In genomic region chr5:170126061-170126460, GRCh38 we compare ENCODE assay signal across 32 cellular contexts. TPM values are rescaled to one million over a fixed set of nuclear protein-coding genes. Genes with fewer than 3 reads are reported as not detected.
"Had no signal": no experiment of that assay in that cellular context is flagged by ENCODE, and none has a peak within 500 bp of the region (broad histone marks: within the 10 kb centered on the region; RNA-seq: fewer than 3 reads in every experiment).

No MANE protein-coding gene starts in this region.

- H3K4me3 ChIP-seq: stomach, suprapubic skin, testis, thoracic aorta, thyroid gland, tibial artery, tibial nerve, transverse colon, upper lobe of left lung, upper lobe of right lung, uterus, vagina had no signal

- DNase-seq: stimulated activated CD4-positive, alpha-beta T cell treated with anti-CD3 and anti-CD28 coated beads, Interleukin-2, amount 100 ng/mL, for 48 hours; stimulated activated CD4-positive, alpha-beta T cell treated with anti-CD3 and anti-CD28 coated beads, Interleukin-4, amount 100 ng/mL, for 1 hour; stimulated activated CD4-positive, alpha-beta T cell treated with anti-CD3 and anti-CD28 coated beads, Interleukin-4, amount 100 ng/mL, for 24 hours; stimulated activated CD4-positive, alpha-beta T cell treated with anti-CD3 and anti-CD28 coated beads, Interleukin-4, amount 100 ng/mL, for 4 hours; stimulated activated CD8-positive, alpha-beta memory T cell treated with anti-CD3 and anti-CD28 coated beads, Interleukin-4, amount 100 ng/mL, for 48 hours; stimulated activated naive B cell treated with anti-CD40 and anti-IgM and Interleukin-4, amounts not matched to agents 10 μg/mL and 1 μg/mL and 100 μg/mL, for 72 hours; stimulated activated naive CD4-positive, alpha-beta T cell; stimulated activated naive CD4-positive, alpha-beta T cell treated with Interleukin-2 at 50 U/mL for 16 hours; stimulated activated naive CD8-positive, alpha-beta T cell treated with anti-CD3 and anti-CD28 coated beads, Interleukin-15, amount 100 ng/mL, for 72 hours; stimulated activated naive CD8-positive, alpha-beta T cell treated with anti-CD3 and anti-CD28 coated beads, Interleukin-15, Interleukin-2, amounts not matched to agents 100 U/mL and 50 U/mL, for 24 hours; stomach; substantia nigra; testis; thyroid gland; tibial artery; transverse colon; trophoblast cell; upper lobe of left lung; upper lobe of right lung; uterus had no signal

- H3K9me3 ChIP-seq: testis, thyroid gland, uterus had no signal

- H3K27me3 ChIP-seq: stomach, suprapubic skin, testis, thyroid gland, tibial artery, tibial nerve, transverse colon, upper lobe of left lung, upper lobe of right lung, uterus, vagina had no signal

- H3K9me3 Mint-ChIP-seq: stimulated activated effector memory CD8-positive, alpha-beta T cell treated with anti-CD3 and anti-CD28 coated beads, Interleukin-12 subunit alpha, Interleukin-12 subunit beta, amount 100 ng/mL, for 72 hours; type B pancreatic cell had no signal

- H3K4me1 Mint-ChIP-seq: stimulated activated effector memory CD8-positive, alpha-beta T cell treated with anti-CD3 and anti-CD28 coated beads, Interleukin-12 subunit alpha, Interleukin-12 subunit beta, amount 100 ng/mL, for 72 hours; stimulated activated memory B cell treated with anti-CD40 and anti-IgM and Interleukin-4, amounts not matched to agents 10 μg/mL and 1 μg/mL and 100 μg/mL, for 72 hours; stimulated activated naive B cell treated with anti-CD40 and anti-IgM and Interleukin-4, amounts not matched to agents 10 μg/mL and 1 μg/mL and 100 μg/mL, for 72 hours; stimulated activated naive CD8-positive, alpha-beta T cell treated with anti-CD3 and anti-CD28 coated beads, Interleukin-15, amount 100 ng/mL, for 72 hours had no signal

- H3K36me3 ChIP-seq: stomach, suprapubic skin, thoracic aorta, thyroid gland, tibial artery, tibial nerve, transverse colon, upper lobe of left lung, upper lobe of right lung, uterus, vagina had no signal

- ATAC-seq: stimulated activated effector memory CD8-positive, alpha-beta T cell treated with anti-CD3 and anti-CD28 coated beads, Interleukin-12 subunit alpha, Interleukin-12 subunit beta, amount 100 ng/mL, for 72 hours; stimulated activated memory B cell treated with anti-CD40 and anti-IgM and Interleukin-4, amounts not matched to agents 10 μg/mL and 1 μg/mL and 100 μg/mL, for 72 hours; stimulated activated naive B cell treated with anti-CD40 and anti-IgM and Interleukin-4, amounts not matched to agents 10 μg/mL and 1 μg/mL and 100 μg/mL, for 72 hours; stimulated activated naive CD8-positive, alpha-beta T cell treated with anti-CD3 and anti-CD28 coated beads, Interleukin-15, amount 100 ng/mL, for 72 hours; stimulated activated naive CD8-positive, alpha-beta T cell treated with anti-CD3 and anti-CD28 coated beads, Interleukin-15, Interleukin-2, amounts not matched to agents 100 U/mL and 50 U/mL, for 24 hours; upper lobe of right lung had no signal

- H3K4me3 Mint-ChIP-seq: stimulated activated effector memory CD8-positive, alpha-beta T cell treated with anti-CD3 and anti-CD28 coated beads, Interleukin-12 subunit alpha, Interleukin-12 subunit beta, amount 100 ng/mL, for 72 hours; stimulated activated memory B cell treated with anti-CD40 and anti-IgM and Interleukin-4, amounts not matched to agents 10 μg/mL and 1 μg/mL and 100 μg/mL, for 72 hours; stimulated activated naive B cell treated with anti-CD40 and anti-IgM and Interleukin-4, amounts not matched to agents 10 μg/mL and 1 μg/mL and 100 μg/mL, for 72 hours; stimulated activated naive CD8-positive, alpha-beta T cell treated with anti-CD3 and anti-CD28 coated beads, Interleukin-15, amount 100 ng/mL, for 72 hours; stimulated activated naive CD8-positive, alpha-beta T cell treated with anti-CD3 and anti-CD28 coated beads, Interleukin-15, Interleukin-2, amounts not matched to agents 100 ng/mL and 50 ng/mL, for 24 hours; type B pancreatic cell had no signal

- H3K27ac Mint-ChIP-seq: stimulated activated effector memory CD8-positive, alpha-beta T cell treated with anti-CD3 and anti-CD28 coated beads, Interleukin-12 subunit alpha, Interleukin-12 subunit beta, amount 100 ng/mL, for 72 hours; stimulated activated memory B cell treated with anti-CD40 and anti-IgM and Interleukin-4, amounts not matched to agents 10 μg/mL and 1 μg/mL and 100 μg/mL, for 72 hours; stimulated activated naive B cell treated with anti-CD40 and anti-IgM and Interleukin-4, amounts not matched to agents 10 μg/mL and 1 μg/mL and 100 μg/mL, for 72 hours; stimulated activated naive CD8-positive, alpha-beta T cell treated with anti-CD3 and anti-CD28 coated beads, Interleukin-15, amount 100 ng/mL, for 72 hours; stimulated activated naive CD8-positive, alpha-beta T cell treated with anti-CD3 and anti-CD28 coated beads, Interleukin-15, Interleukin-2, amounts not matched to agents 100 ng/mL and 50 ng/mL, for 24 hours; type B pancreatic cell had no signal

- H3K27ac ChIP-seq: stomach, suprapubic skin, testis, thoracic aorta, thyroid gland, tibial artery, tibial nerve, transverse colon, upper lobe of left lung, upper lobe of right lung, uterus, vagina had no signal

- H3K4me1 ChIP-seq: stomach, suprapubic skin, testis, thyroid gland, tibial artery, tibial nerve, transverse colon, upper lobe of left lung, upper lobe of right lung, uterus, vagina had no signal

- H3K36me3 Mint-ChIP-seq: stimulated activated effector memory CD8-positive, alpha-beta T cell treated with anti-CD3 and anti-CD28 coated beads, Interleukin-12 subunit alpha, Interleukin-12 subunit beta, amount 100 ng/mL, for 72 hours; stimulated activated memory B cell treated with anti-CD40 and anti-IgM and Interleukin-4, amounts not matched to agents 10 μg/mL and 1 μg/mL and 100 μg/mL, for 72 hours; type B pancreatic cell had no signal

RNA-seq across cellular contexts. Expression of gene FOXI1, which starts 20.4 kb away (rescaled TPM):
- total RNA-seq: subcutaneous adipose tissue, temporal lobe, thoracic aorta, thyroid gland, transverse colon, upper lobe of right lung, ureter, urinary bladder, uterus, vagina had no signal
- polyA plus RNA-seq: stomach, urinary bladder had no signal
